Comparison of ENCODE assay signal across 16 cellular contexts in the genomic region with DNA sequence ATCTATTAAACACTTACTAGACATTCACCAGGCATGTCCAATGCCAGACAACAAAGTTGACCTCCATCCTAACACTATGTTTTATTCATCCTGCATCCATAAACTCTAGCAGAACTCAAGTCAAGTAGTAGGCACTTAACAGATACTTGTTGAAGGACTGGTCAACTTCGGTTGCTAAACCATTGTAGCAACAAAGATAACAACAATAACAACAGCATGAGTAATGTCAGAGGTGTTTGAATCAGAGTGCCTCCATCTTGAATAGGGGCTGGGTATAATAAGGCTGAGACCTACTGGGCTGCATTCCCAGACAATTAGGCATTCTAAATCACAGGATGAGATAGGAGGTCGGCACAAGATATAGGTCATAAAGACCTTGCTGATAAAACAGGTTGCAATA.
"Had no signal": no experiment of that assay in that cellular context is flagged by ENCODE, and none has a peak within 500 bp of the region (broad histone marks: within the 10 kb centered on the region; RNA-seq: fewer than 3 reads in every experiment).

No MANE protein-coding gene starts in this region.

- H3K27ac ChIP-seq: brain microvascular endothelial cell, coronary artery, skin epidermis, stomach, VCaP had no signal

- H3K27ac Mint-ChIP-seq: activated naive CD8-positive, alpha-beta T cell treated with anti-CD3 and anti-CD28 coated beads for 36 hours; mesothelial cell of epicardium; nephron; type B pancreatic cell had no signal

- H3K27me3 ChIP-seq: brain microvascular endothelial cell, stomach had no signal

- H3K9me3 ChIP-seq: stomach had no signal

- H3K9me3 Mint-ChIP-seq: activated naive CD8-positive, alpha-beta T cell treated with anti-CD3 and anti-CD28 coated beads for 36 hours had no signal

- H3K36me3 ChIP-seq: brain microvascular endothelial cell, stomach had no signal

- DNase-seq: activated CD4-positive, alpha-beta T cell treated with anti-CD3 and anti-CD28 coated beads for 1 hour; activated naive CD8-positive, alpha-beta T cell treated with anti-CD3 and anti-CD28 coated beads for 36 hours; amygdala; brain microvascular endothelial cell; kidney; nucleus accumbens; stimulated activated CD4-positive, alpha-beta T cell treated with anti-CD3 and anti-CD28 coated beads, Interleukin-4, amount 100 ng/mL, for 1 hour; stomach; SW 1271; T-helper 2 cell had no signal

- H3K36me3 Mint-ChIP-seq: activated naive CD8-positive, alpha-beta T cell treated with anti-CD3 and anti-CD28 coated beads for 36 hours; mesothelial cell of epicardium; type B pancreatic cell had no signal

- H3K27me3 Mint-ChIP-seq: type B pancreatic cell had no signal

- H3K4me3 Mint-ChIP-seq: activated naive CD8-positive, alpha-beta T cell treated with anti-CD3 and anti-CD28 coated beads for 36 hours; mesothelial cell of epicardium; nephron; type B pancreatic cell had no signal

- H3K4me1 ChIP-seq: stomach had no signal

- H3K4me3 ChIP-seq: coronary artery, skin epidermis, stomach had no signal

- H3K4me1 Mint-ChIP-seq: activated naive CD8-positive, alpha-beta T cell treated with anti-CD3 and anti-CD28 coated beads for 36 hours; nephron had no signal
